Comparison of ENCODE assay signal across 26 cellular contexts in the genomic region with DNA sequence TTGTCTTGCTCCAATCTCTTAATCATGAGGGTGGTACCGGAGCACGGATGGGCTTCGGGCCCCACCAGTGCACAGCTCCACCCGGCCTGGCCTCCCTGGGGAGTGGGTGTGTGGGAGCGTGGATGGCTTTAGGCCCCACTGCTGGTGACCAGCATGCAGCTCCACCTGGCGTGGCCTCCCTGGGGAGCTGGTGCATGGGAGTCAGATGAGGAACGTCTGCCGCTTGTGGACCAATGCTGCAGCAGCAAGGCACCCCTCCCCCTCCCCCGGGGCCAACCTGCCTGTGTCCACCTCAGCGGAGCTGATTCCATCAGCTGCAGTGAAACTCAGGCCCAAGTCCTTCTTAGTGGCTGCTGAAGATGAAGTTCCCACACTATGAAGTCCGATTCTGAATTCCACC.
"Had no signal": no experiment of that assay in that cellular context is flagged by ENCODE, and none has a peak within 500 bp of the region (broad histone marks: within the 10 kb centered on the region; RNA-seq: fewer than 3 reads in every experiment).

No MANE protein-coding gene starts in this region.

- H3K27me3 Mint-ChIP-seq: activated naive CD4-positive, alpha-beta T cell treated with anti-CD3 and anti-CD28 coated beads, Interleukin-2, amount 10 ng/mL, durations not matched to agents 7 days and 5 days; naive B cell; stimulated activated naive B cell treated with anti-CD40 and anti-IgM and Interleukin-4, amounts not matched to agents 10 μg/mL and 1 μg/mL and 100 μg/mL, for 72 hours had no signal

- H3K4me1 Mint-ChIP-seq: activated naive CD4-positive, alpha-beta T cell treated with anti-CD3 and anti-CD28 coated beads, Interleukin-2, amount 10 ng/mL, durations not matched to agents 7 days and 5 days; activated naive CD8-positive, alpha-beta T cell treated with anti-CD3 and anti-CD28 coated beads, Interleukin-2, amount 10 ng/mL, durations not matched to agents 7 days and 5 days; mesothelial cell of epicardium; naive B cell; nephron progenitor cell; stimulated activated naive B cell treated with anti-CD40 and anti-IgM and Interleukin-4, amounts not matched to agents 10 μg/mL and 1 μg/mL and 100 μg/mL, for 72 hours had no signal

- ATAC-seq: gastroesophageal sphincter; left colon; pancreas; psoas muscle; stimulated activated naive B cell treated with anti-CD40 and anti-IgM and Interleukin-4, amounts not matched to agents 10 μg/mL and 1 μg/mL and 100 μg/mL, for 72 hours had no signal

- H3K9me3 Mint-ChIP-seq: T-helper 1 cell treated with Interleukin-12 subunit alpha and Interleukin-12 subunit beta and Interleukin-4 antibody, amounts not matched to agents 30 μg/mL and 1 μg/mL, for 36 hours had no signal

- H3K27ac Mint-ChIP-seq: activated naive CD4-positive, alpha-beta T cell treated with anti-CD3 and anti-CD28 coated beads, Interleukin-2, amount 10 ng/mL, durations not matched to agents 7 days and 5 days; activated naive CD8-positive, alpha-beta T cell treated with anti-CD3 and anti-CD28 coated beads, Interleukin-2, amount 10 ng/mL, durations not matched to agents 7 days and 5 days; mesothelial cell of epicardium; nephron progenitor cell; stimulated activated naive B cell treated with anti-CD40 and anti-IgM and Interleukin-4, amounts not matched to agents 10 μg/mL and 1 μg/mL and 100 μg/mL, for 72 hours; T-helper 1 cell treated with Interleukin-12 subunit alpha and Interleukin-12 subunit beta and Interleukin-4 antibody, amounts not matched to agents 30 μg/mL and 1 μg/mL, for 36 hours had no signal

- FAIRE-seq: endothelial cell of umbilical vein, kidney, pancreas, TTC549, urothelium cell line had no signal

- H3K4me3 Mint-ChIP-seq: activated naive CD4-positive, alpha-beta T cell treated with anti-CD3 and anti-CD28 coated beads, Interleukin-2, amount 10 ng/mL, durations not matched to agents 7 days and 5 days; activated naive CD8-positive, alpha-beta T cell treated with anti-CD3 and anti-CD28 coated beads, Interleukin-2, amount 10 ng/mL, durations not matched to agents 7 days and 5 days; brain; mesothelial cell of epicardium; naive B cell; nephron progenitor cell; stimulated activated naive B cell treated with anti-CD40 and anti-IgM and Interleukin-4, amounts not matched to agents 10 μg/mL and 1 μg/mL and 100 μg/mL, for 72 hours; T-helper 1 cell treated with Interleukin-12 subunit alpha and Interleukin-12 subunit beta and Interleukin-4 antibody, amounts not matched to agents 30 μg/mL and 1 μg/mL, for 36 hours had no signal

- H3K36me3 Mint-ChIP-seq: activated naive CD4-positive, alpha-beta T cell treated with anti-CD3 and anti-CD28 coated beads, Interleukin-2, amount 10 ng/mL, durations not matched to agents 7 days and 5 days; activated naive CD8-positive, alpha-beta T cell treated with anti-CD3 and anti-CD28 coated beads, Interleukin-2, amount 10 ng/mL, durations not matched to agents 7 days and 5 days; naive B cell; stimulated activated naive B cell treated with anti-CD40 and anti-IgM and Interleukin-4, amounts not matched to agents 10 μg/mL and 1 μg/mL and 100 μg/mL, for 72 hours had no signal

- DNase-seq: activated CD4-positive, alpha-beta T cell treated with anti-CD3 and anti-CD28 coated beads for 4 hours; activated CD4-positive, alpha-beta T cell treated with anti-CD3 and anti-CD28 coated beads, Interleukin-2, amount 50 U/mL, for 4 hours; activated gamma-delta T cell; activated naive CD4-positive, alpha-beta T cell treated with anti-CD3 and anti-CD28 coated beads, Interleukin-2, amount 10 ng/mL, durations not matched to agents 7 days and 5 days; activated naive CD8-positive, alpha-beta T cell treated with anti-CD3 and anti-CD28 coated beads, Interleukin-2, amount 10 ng/mL, durations not matched to agents 7 days and 5 days; cortex of kidney; left colon; mammary epithelial cell; naive B cell; nephron progenitor cell; psoas muscle; stimulated activated CD4-positive, alpha-beta T cell treated with anti-CD3 and anti-CD28 coated beads, Interleukin-15, amount 100 ng/mL, for 24 hours; stimulated activated CD4-positive, alpha-beta T cell treated with anti-CD3 and anti-CD28 coated beads, Interleukin-2, amount 100 ng/mL, for 24 hours; stimulated activated naive B cell treated with anti-CD40 and anti-IgM and Interleukin-4, amounts not matched to agents 10 μg/mL and 1 μg/mL and 100 μg/mL, for 72 hours; T-helper 9 cell; testis; transverse colon had no signal
